Comparison of ENCODE assay signal across 9 cellular contexts in the genomic region with DNA sequence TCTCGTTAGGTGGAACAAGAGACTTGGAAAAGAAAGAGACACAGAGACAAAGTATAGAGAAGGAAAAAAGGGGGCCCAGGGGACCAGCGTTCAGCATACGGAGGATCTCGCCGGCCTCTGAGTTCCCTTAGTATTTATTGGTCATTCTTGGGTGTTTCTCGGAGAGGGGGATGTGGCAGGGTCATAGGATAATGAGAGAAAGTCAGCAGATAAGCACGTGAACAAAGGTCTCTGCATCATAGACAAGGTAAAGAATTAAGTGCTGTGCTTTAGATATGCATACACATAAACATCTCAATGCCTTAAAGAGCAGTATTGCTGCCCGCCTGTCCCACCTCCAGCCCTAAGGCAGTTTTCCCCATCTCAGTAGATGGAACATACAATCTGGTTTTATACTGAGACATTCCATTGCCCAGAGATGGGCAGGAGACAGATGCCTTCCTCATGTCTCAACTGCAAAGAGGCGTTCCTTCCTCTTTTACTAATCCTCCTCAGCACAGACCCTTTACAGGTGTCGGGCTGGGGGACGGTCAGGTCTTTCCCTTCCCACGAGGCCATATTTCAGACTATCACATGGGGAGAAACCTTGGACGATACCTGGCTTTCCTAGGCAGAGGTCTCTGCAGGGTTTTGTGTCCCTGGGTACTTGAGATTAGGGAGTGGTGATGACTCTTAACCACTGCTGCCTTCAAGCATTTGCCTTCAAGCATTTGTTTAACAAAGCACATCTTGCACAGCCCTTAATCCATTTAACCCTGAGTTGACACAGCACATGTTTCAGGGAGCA. TPM values are rescaled to one million over a fixed set of nuclear protein-coding genes. Genes with fewer than 3 reads are reported as not detected.
A peak's percentile ranks its signal among the peaks of the same experiment; 100 is the strongest.
DNase-seq lines count a peak whose midpoint lies in the region; ATAC-seq and TF ChIP-seq lines count a peak whose summit lies in the region.
"Not testable (repeated sequence)": the region's sequence is repeated elsewhere in the genome, so short reads cannot be mapped to it uniquely, and the experiment has no call there.
"Had no signal": no experiment of that assay in that cellular context is flagged by ENCODE, and none has a peak within 500 bp of the region (broad histone marks: within the 10 kb centered on the region; RNA-seq: fewer than 3 reads in every experiment).

No MANE protein-coding gene starts in this region.

- DNase-seq in mesothelial cell of epicardium (ENCODE audit: low spot score in 2 of 2, unreplicated experiment in 2 of 2); stimulated activated effector memory CD8-positive, alpha-beta T cell treated with anti-CD3 and anti-CD28 coated beads, Interleukin-12 subunit alpha, Interleukin-12 subunit beta, amount 100 ng/mL, for 72 hours (ENCODE audit: low spot score in 2 of 2): not testable (repeated sequence)

- not testable (repeated sequence) for H3K27me3 Mint-ChIP-seq in dendritic cell treated with granulocyte-macrophage colony-stimulating factor and Interleukin-4, amounts not matched to agents 40 ng/mL and 50 ng/mL, for 4 days; mesothelial cell of epicardium (ENCODE audit: low read depth)

- H3K9ac ChIP-seq in HUES64 (ENCODE audit: low read depth, low read length); OCI-LY1 (ENCODE audit: low read length): not testable (repeated sequence)

- peak overlapping the region; percentile 14; the same call in 1 of the 2 replicates for H3K4me2 ChIP-seq in OCI-LY1 (ENCODE audit: low read length)

- H4K20me1 ChIP-seq in OCI-LY1 (ENCODE audit: insufficient read depth, low read length) = not testable (repeated sequence)

- not testable (repeated sequence) for H3F3A ChIP-seq in OCI-LY1 (ENCODE audit: insufficient read depth, low read length)

- not testable (repeated sequence) for H3K27me3 ChIP-seq in HUES64 (ENCODE audit: insufficient read depth, low read length); OCI-LY1 (ENCODE audit: insufficient read depth, low read length)

- H3K9me3 Mint-ChIP-seq in dendritic cell treated with granulocyte-macrophage colony-stimulating factor and Interleukin-4, amounts not matched to agents 40 ng/mL and 50 ng/mL, for 4 days; mesothelial cell of epicardium; stimulated activated effector memory CD8-positive, alpha-beta T cell treated with anti-CD3 and anti-CD28 coated beads, Interleukin-12 subunit alpha, Interleukin-12 subunit beta, amount 100 ng/mL, for 72 hours: not testable (repeated sequence)

- H3K79me2 ChIP-seq in OCI-LY1 (ENCODE audit: insufficient read depth, low read length) = peaks cover 30% of the 10 kb centered on the region

- H3K27ac Mint-ChIP-seq in dendritic cell treated with granulocyte-macrophage colony-stimulating factor and Interleukin-4, amounts not matched to agents 40 ng/mL and 50 ng/mL, for 4 days = peak overlapping the region; percentile 6
- peak overlapping the region; percentile 37 for H3K27ac Mint-ChIP-seq in mesothelial cell of epicardium
- peak overlapping the region; percentile 9 for H3K27ac Mint-ChIP-seq in stimulated activated effector memory CD8-positive, alpha-beta T cell treated with anti-CD3 and anti-CD28 coated beads, Interleukin-12 subunit alpha, Interleukin-12 subunit beta, amount 100 ng/mL, for 72 hours

- not testable (repeated sequence) for H3K4me3 Mint-ChIP-seq in dendritic cell treated with granulocyte-macrophage colony-stimulating factor and Interleukin-4, amounts not matched to agents 40 ng/mL and 50 ng/mL, for 4 days; mesothelial cell of epicardium; stimulated activated effector memory CD8-positive, alpha-beta T cell treated with anti-CD3 and anti-CD28 coated beads, Interleukin-12 subunit alpha, Interleukin-12 subunit beta, amount 100 ng/mL, for 72 hours

- not testable (repeated sequence) for H2AFZ ChIP-seq in OCI-LY1 (ENCODE audit: low read length)

- H3K4me3 ChIP-seq in HUES64 (ENCODE audit: low read length) = not testable (repeated sequence)
- peak overlapping the region; percentile 13 for H3K4me3 ChIP-seq in OCI-LY1 (ENCODE audit: low read depth, low read length, poor library complexity, severe bottlenecking)

- H3K4me1 Mint-ChIP-seq in dendritic cell treated with granulocyte-macrophage colony-stimulating factor and Interleukin-4, amounts not matched to agents 40 ng/mL and 50 ng/mL, for 4 days (ENCODE audit: low read depth) = peaks cover 73% of the 10 kb centered on the region
- H3K4me1 Mint-ChIP-seq in mesothelial cell of epicardium = peaks cover 70% of the 10 kb centered on the region
- peaks cover 49% of the 10 kb centered on the region for H3K4me1 Mint-ChIP-seq in stimulated activated effector memory CD8-positive, alpha-beta T cell treated with anti-CD3 and anti-CD28 coated beads, Interleukin-12 subunit alpha, Interleukin-12 subunit beta, amount 100 ng/mL, for 72 hours

- H3K9me3 ChIP-seq in HUES64 (ENCODE audit: insufficient read depth, low read depth, low read length); OCI-LY1 (ENCODE audit: low read length): not testable (repeated sequence)

- intact Hi-C loops in dendritic cell treated with granulocyte-macrophage colony-stimulating factor and Interleukin-4, amounts not matched to agents 40 ng/mL and 50 ng/mL, for 4 days (cut with micrococcal nuclease) = not testable (repeated sequence)

- H3K27ac ChIP-seq in HUES64 (ENCODE audit: low read depth, low read length) (peak overlapping the region; percentile 56; the same call in 1 of the 2 replicates), OCI-LY1 (ENCODE audit: low read depth, low read length, poor library complexity, severe bottlenecking) (peak overlapping the region; percentile 58)

- TF ChIP-seq CTCF in OCI-LY1 (IDR thresholded peaks at IDR 0.05; ENCODE audit: low read length); mesothelial cell of epicardium (IDR thresholded peaks at IDR 0.05; ENCODE audit: unreplicated experiment): not testable (repeated sequence)

- peaks cover 26% of the 10 kb centered on the region for H3K36me3 Mint-ChIP-seq in dendritic cell treated with granulocyte-macrophage colony-stimulating factor and Interleukin-4, amounts not matched to agents 40 ng/mL and 50 ng/mL, for 4 days (ENCODE audit: low read depth)
- not testable (repeated sequence) for H3K36me3 Mint-ChIP-seq in mesothelial cell of epicardium; stimulated activated effector memory CD8-positive, alpha-beta T cell treated with anti-CD3 and anti-CD28 coated beads, Interleukin-12 subunit alpha, Interleukin-12 subunit beta, amount 100 ng/mL, for 72 hours

- H3K36me3 ChIP-seq in HUES64 (ENCODE audit: insufficient read depth, low read length); OCI-LY1 (ENCODE audit: insufficient read depth, low read length): not testable (repeated sequence)

- ATAC-seq in GM18511 (IDR thresholded peaks at IDR 0.05; ENCODE audit: unreplicated experiment) (peak; percentile 35), GM21381 (IDR thresholded peaks at IDR 0.05; ENCODE audit: unreplicated experiment) (peak; percentile 5), HG02840 (IDR thresholded peaks at IDR 0.05; ENCODE audit: low FRiP score, unreplicated experiment) (peak; percentile 4)
- not testable (repeated sequence) for ATAC-seq in stimulated activated effector memory CD8-positive, alpha-beta T cell treated with anti-CD3 and anti-CD28 coated beads, Interleukin-12 subunit alpha, Interleukin-12 subunit beta, amount 100 ng/mL, for 72 hours

- peaks cover 38% of the 10 kb centered on the region for H3K4me1 ChIP-seq in HUES64 (ENCODE audit: insufficient read depth, low read length)
- peaks cover 70% of the 10 kb centered on the region for H3K4me1 ChIP-seq in OCI-LY1 (ENCODE audit: insufficient read depth, low read length, severe bottlenecking)

- not testable (repeated sequence) for H3K9me2 ChIP-seq in OCI-LY1 (ENCODE audit: low read depth, low read length)

- 56% methylated on average over 11 of the region's 13 CpGs for WGBS in HUES64

RNA-seq across cellular contexts. Expression of gene DNAJC15, which starts 17.4 kb away (rescaled TPM):
- 19.1 TPM for polyA plus RNA-seq in HUES64 (2013, experiment 1 of 2)
- 22.1 TPM for polyA plus RNA-seq in HUES64 (2013, experiment 2 of 2)
- total RNA-seq in mesothelial cell of epicardium = 31.6 to 35.9 TPM (median 32.5 TPM) in 3 replicates

RNA-seq across cellular contexts. Expression of gene EPSTI1, which starts 48.7 kb away (rescaled TPM):
- 0.60 TPM for polyA plus RNA-seq in HUES64 (2013, experiment 1 of 2)
- polyA plus RNA-seq in HUES64 (2013, experiment 2 of 2) = 1.1 TPM
- 37.3 to 44.0 TPM (median 42.7 TPM) in 3 replicates for total RNA-seq in mesothelial cell of epicardium
- polyA plus RNA-seq: neural cell had no signal
